In genomic region chr22:37804886-37805857, GRCh38 we compare ENCODE assay signal across 8 cellular contexts. TPM values are rescaled to one million over a fixed set of nuclear protein-coding genes. Genes with fewer than 3 reads are reported as not detected.
DNase-seq lines count a peak whose midpoint lies in the region; ATAC-seq, FAIRE-seq and TF ChIP-seq lines count a peak whose summit lies in the region.

No MANE protein-coding gene starts in this region.

- H3K27me3 ChIP-seq in keratinocyte (ENCODE audit: control insufficient read depth, extremely low read depth, insufficient read depth, low read length) (no peaks in the 10 kb centered on the region), smooth muscle cell (ENCODE audit: low read depth) (no peaks in the 10 kb centered on the region)

- H3K27me3 Mint-ChIP-seq in chondrocyte (ENCODE audit: low read depth): no peaks in the 10 kb centered on the region

- H3K4me2 ChIP-seq in keratinocyte (ENCODE audit: control insufficient read depth, extremely low read depth, insufficient read depth, low read depth, low read length) (peak overlapping the region; percentile 94), smooth muscle cell (peak overlapping the region; percentile 100)

- no peaks in the 10 kb centered on the region for H3K79me2 ChIP-seq in keratinocyte (ENCODE audit: control insufficient read depth, insufficient read depth, low read length)
- H3K79me2 ChIP-seq in smooth muscle cell (ENCODE audit: low read depth): peaks cover 13% of the 10 kb centered on the region

- H3K9me3 ChIP-seq in keratinocyte (ENCODE audit: control insufficient read depth, low read depth, low read length) (no peaks in the 10 kb centered on the region), smooth muscle cell (replicated peaks; ENCODE audit: low read depth) (no peaks in the 10 kb centered on the region)

- WGBS in smooth muscle cell (ENCODE audit: low lambda C conversion rate): 16% methylated on average over 64 of the region's 90 CpGs

- H3K4me3 ChIP-seq in keratinocyte (ENCODE audit: control insufficient read depth in 2 of 3, extremely low read depth in 1 of 3, insufficient read depth in 2 of 3, low read depth in 1 of 3, low read length in 3 of 3) (peak overlapping the region; percentile 50 to 76 (median 57)), smooth muscle cell (peak overlapping the region; percentile 83)

- peak overlapping the region; percentile 84 for H3K9ac ChIP-seq in keratinocyte (ENCODE audit: control insufficient read depth, extremely low read depth, insufficient read depth, low read length)
- peak overlapping the region; percentile 87 for H3K9ac ChIP-seq in smooth muscle cell (ENCODE audit: low read depth)

- H3K27ac Mint-ChIP-seq in chondrocyte (ENCODE audit: unreplicated experiment): peak overlapping the region; percentile 94

- H3K36me3 ChIP-seq in keratinocyte (ENCODE audit: control insufficient read depth in 2 of 2, extremely low read depth in 1 of 2, insufficient read depth in 2 of 2, low read length in 2 of 2) (no peaks in the 10 kb centered on the region), smooth muscle cell (ENCODE audit: low read depth) (no peaks in the 10 kb centered on the region)

- no peaks in the 10 kb centered on the region for H3K36me3 Mint-ChIP-seq in chondrocyte (ENCODE audit: low read depth)

- H3K27ac ChIP-seq in keratinocyte (ENCODE audit: control insufficient read depth, insufficient read depth, low read length) (peak overlapping the region; percentile 69), smooth muscle cell (ENCODE audit: low read depth) (peak overlapping the region; percentile 40)

- H4K20me1 ChIP-seq in keratinocyte (ENCODE audit: control insufficient read depth, extremely low read depth, insufficient read depth, low read length) (no peaks in the 10 kb centered on the region), smooth muscle cell (ENCODE audit: low read depth) (peaks cover 40% of the 10 kb centered on the region)

- peak; percentile 47 for DNase-seq in GF-D8 (lab: John Stamatoyannopoulos, UW)
- DNase-seq in NCI-H2029 treated with DMSO at 0.1 percent for 48 hours (lab: John Stamatoyannopoulos, UW): peak; percentile 14
- DNase-seq in activated CD4-positive, alpha-beta T cell treated with anti-CD3 and anti-CD28 coated beads for 24 hours (ENCODE audit: low read depth in 2 of 2): peak; percentile 50 to 73
- DNase-seq in chondrocyte (ENCODE audit: low spot score): no peak
- DNase-seq in keratinocyte (ENCODE audit: low read depth, low spot score): no peak
- DNase-seq in smooth muscle cell (lab: John Stamatoyannopoulos, UW; ENCODE audit: unreplicated experiment): peak; percentile 77

- H3F3A ChIP-seq in smooth muscle cell (ENCODE audit: low read depth): peaks cover 12% of the 10 kb centered on the region

- no peaks in the 10 kb centered on the region for H3K9me1 ChIP-seq in keratinocyte (ENCODE audit: control insufficient read depth, extremely low read depth, insufficient read depth, low read length)

- ATAC-seq in GM21737 (IDR thresholded peaks at IDR 0.05; ENCODE audit: unreplicated experiment): no peak
- ATAC-seq in GM21528 (IDR thresholded peaks at IDR 0.05; ENCODE audit: low FRiP score, unreplicated experiment): no peak

- dilution Hi-C loops in keratinocyte (cut with MboI; ENCODE audit: extremely low pct_ligation_motif_present, low sequenced_read_pairs): no loop called here

- TF ChIP-seq CTCF in chondrocyte (IDR thresholded peaks at IDR 0.05): no peak
- no peak for TF ChIP-seq CTCF in keratinocyte (optimal IDR thresholded peaks at IDR 0.05 in 1 of 3, IDR thresholded peaks at IDR 0.05 in 1 of 3, conservative IDR thresholded peaks at IDR 0.05 in 1 of 3; ENCODE audit: extremely low read depth in 1 of 3, insufficient read depth in 2 of 3, low read length in 3 of 3)
- no peak for TF ChIP-seq CTCF in smooth muscle cell (IDR thresholded peaks at IDR 0.05; ENCODE audit: borderline replicate concordance, insufficient read depth, poor library complexity, severe bottlenecking)

- H3K4me1 ChIP-seq in keratinocyte (ENCODE audit: control insufficient read depth, extremely low read depth, insufficient read depth, low read length): peaks cover 15% of the 10 kb centered on the region
- H3K4me1 ChIP-seq in smooth muscle cell (ENCODE audit: low read depth): peaks cover 32% of the 10 kb centered on the region

- H2AFZ ChIP-seq in keratinocyte (ENCODE audit: control insufficient read depth, low read length) (peak overlapping the region; percentile 66), smooth muscle cell (ENCODE audit: low read depth) (no peak overlapping the region)

- no peak for FAIRE-seq in keratinocyte (lab: Jason Lieb, UNC)

- peak overlapping the region; percentile 83 for H3K4me3 Mint-ChIP-seq in chondrocyte (ENCODE audit: unreplicated experiment)

- no peaks in the 10 kb centered on the region for H3K9me3 Mint-ChIP-seq in chondrocyte (ENCODE audit: low read depth)

- peaks cover 50% of the 10 kb centered on the region for H3K4me1 Mint-ChIP-seq in chondrocyte (ENCODE audit: low read depth)

RNA-seq across cellular contexts. Expression of gene GCAT, which starts 2.6 kb away (rescaled TPM):
- total RNA-seq in chondrocyte (23.1 to 24.8 TPM (median 23.6 TPM) in 3 replicates), smooth muscle cell (10.8 and 13.5 TPM in 2 replicates)
- polyA plus RNA-seq in keratinocyte (8.2 to 8.5 TPM (median 8.4 TPM) in 3 replicates), smooth muscle cell (21.2 and 30.6 TPM in 2 replicates)
- 9.2 TPM for polyA plus RNA-seq in keratinocyte (2011; ENCODE audit: low read depth)
- 6.1 and 12.1 TPM in 2 replicates for polyA plus RNA-seq in keratinocyte (2011; cell fraction: cytosol; rRNA removed)
- polyA plus RNA-seq in keratinocyte (2011; cell fraction: nucleus; rRNA removed): 6.6 and 8.2 TPM in 2 replicates
- polyA plus RNA-seq in keratinocyte (2012; ENCODE audit: low replicate concordance): 8.4 and 13.9 TPM in 2 replicates
- 6.7 to 11.5 TPM (median 9.6 TPM) in 3 replicates for polyA minus RNA-seq in keratinocyte
- polyA minus RNA-seq in keratinocyte (2011; cell fraction: cytosol; rRNA and poly(A)+ RNA removed): 28.4 TPM
- 3.2 and 4.5 TPM in 2 replicates for polyA minus RNA-seq in keratinocyte (2011; cell fraction: nucleus; rRNA and poly(A)+ RNA removed)

RNA-seq across cellular contexts. Expression of gene GALR3, which starts 18.0 kb away (rescaled TPM):
- total RNA-seq in chondrocyte: 0.37 to 0.41 TPM in 2 of 3 replicates, not detected in the other
- not detected in 3 replicates for polyA plus RNA-seq in keratinocyte
- polyA plus RNA-seq in keratinocyte (2011; ENCODE audit: low read depth): not detected
- polyA plus RNA-seq in keratinocyte (2011; cell fraction: cytosol; rRNA removed): not detected in 2 replicates
- polyA plus RNA-seq in keratinocyte (2011; cell fraction: nucleus; rRNA removed): not detected in 2 replicates
- polyA plus RNA-seq in keratinocyte (2012; ENCODE audit: low replicate concordance): not detected in 2 replicates
- not detected in 3 replicates for polyA minus RNA-seq in keratinocyte
- not detected for polyA minus RNA-seq in keratinocyte (2011; cell fraction: cytosol; rRNA and poly(A)+ RNA removed)
- not detected in 2 replicates for polyA minus RNA-seq in keratinocyte (2011; cell fraction: nucleus; rRNA and poly(A)+ RNA removed)
- total RNA-seq in smooth muscle cell: not detected in 2 replicates
- polyA plus RNA-seq in smooth muscle cell: 0.26 TPM in 1 of 2 replicates, not detected in the other

RNA-seq across cellular contexts. Expression of gene ANKRD54, which starts 39.0 kb away (rescaled TPM):
- total RNA-seq in chondrocyte (17.6 to 17.8 TPM (median 17.7 TPM) in 3 replicates), smooth muscle cell (24.5 and 26.6 TPM in 2 replicates)
- polyA plus RNA-seq in keratinocyte (12.3 to 19.4 TPM (median 17.1 TPM) in 3 replicates), smooth muscle cell (22.2 and 26.2 TPM in 2 replicates)
- 8.2 TPM for polyA plus RNA-seq in keratinocyte (2011; ENCODE audit: low read depth)
- polyA plus RNA-seq in keratinocyte (2011; cell fraction: cytosol; rRNA removed): 12.7 and 20.3 TPM in 2 replicates
- 20.8 and 24.7 TPM in 2 replicates for polyA plus RNA-seq in keratinocyte (2011; cell fraction: nucleus; rRNA removed)
- 14.2 and 16.9 TPM in 2 replicates for polyA plus RNA-seq in keratinocyte (2012; ENCODE audit: low replicate concordance)
- polyA minus RNA-seq in keratinocyte: 15.0 to 57.4 TPM (median 21.8 TPM) in 3 replicates
- 36.4 TPM for polyA minus RNA-seq in keratinocyte (2011; cell fraction: cytosol; rRNA and poly(A)+ RNA removed)
- 7.5 and 7.9 TPM in 2 replicates for polyA minus RNA-seq in keratinocyte (2011; cell fraction: nucleus; rRNA and poly(A)+ RNA removed)

RNA-seq across cellular contexts. Expression of gene EIF3L, which starts 44.0 kb away (rescaled TPM):
- total RNA-seq in chondrocyte: 312 to 325 TPM (median 323 TPM) in 3 replicates
- polyA plus RNA-seq in keratinocyte: 517 to 639 TPM (median 592 TPM) in 3 replicates
- 523 TPM for polyA plus RNA-seq in keratinocyte (2011; ENCODE audit: low read depth)
- polyA plus RNA-seq in keratinocyte (2011; cell fraction: cytosol; rRNA removed): 449 and 696 TPM in 2 replicates
- 232 and 239 TPM in 2 replicates for polyA plus RNA-seq in keratinocyte (2011; cell fraction: nucleus; rRNA removed)
- 521 and 631 TPM in 2 replicates for polyA plus RNA-seq in keratinocyte (2012; ENCODE audit: low replicate concordance)
- polyA minus RNA-seq in keratinocyte: 346 to 803 TPM (median 729 TPM) in 3 replicates
- polyA minus RNA-seq in keratinocyte (2011; cell fraction: cytosol; rRNA and poly(A)+ RNA removed): 232 TPM
- polyA minus RNA-seq in keratinocyte (2011; cell fraction: nucleus; rRNA and poly(A)+ RNA removed): 117 and 178 TPM in 2 replicates
- 264 and 274 TPM in 2 replicates for total RNA-seq in smooth muscle cell
- polyA plus RNA-seq in smooth muscle cell: 165 and 182 TPM in 2 replicates

Comparison
In these comparisons a context has a peak if more than half of its experiments do, and no peak if none do; other contexts are left out.
1. DNase-seq: peak in GF-D8 (single experiment), NCI-H2029 treated with DMSO at 0.1 percent for 48 hours (single experiment), activated CD4-positive, alpha-beta T cell treated with anti-CD3 and anti-CD28 coated beads for 24 hours (2 of 2) and smooth muscle cell (single experiment); none in chondrocyte (single experiment) and keratinocyte (single experiment).